Comparison of ENCODE assay signal across 37 cellular contexts in genomic region chr1:175853681-175854080, GRCh38.
"Had no signal": no experiment of that assay in that cellular context is flagged by ENCODE, and none has a peak within 500 bp of the region (broad histone marks: within the 10 kb centered on the region; RNA-seq: fewer than 3 reads in every experiment).

No MANE protein-coding gene starts in this region.

- H3K27ac ChIP-seq: ascending aorta, cardiac muscle cell, VCaP had no signal

- DNase-seq: activated CD4-positive, alpha-beta memory T cell treated with anti-CD3 and anti-CD28 coated beads, Interleukin-2, amount 10 ng/mL, durations not matched to agents 7 days and 5 days; activated CD4-positive, alpha-beta T cell treated with anti-CD3 and anti-CD28 coated beads for 1 hour; activated CD4-positive, alpha-beta T cell treated with anti-CD3 and anti-CD28 coated beads for 36 hours; activated CD4-positive, alpha-beta T cell treated with anti-CD3 and anti-CD28 coated beads for 48 hours; activated CD4-positive, alpha-beta T cell treated with anti-CD3 and anti-CD28 coated beads, Interleukin-2, amount 10 ng/mL, durations not matched to agents 7 days and 5 days; activated CD4-positive, alpha-beta T cell treated with anti-CD3 and anti-CD28 coated beads, Interleukin-2, amount 50 U/mL, for 48 hours; activated CD4-positive, CD25-positive, alpha-beta regulatory T cell; activated CD8-positive, alpha-beta memory T cell treated with anti-CD3 and anti-CD28 coated beads for 24 hours; activated CD8-positive, alpha-beta memory T cell treated with anti-CD3 and anti-CD28 coated beads, Interleukin-2, amount 10 ng/mL, durations not matched to agents 7 days and 5 days; activated CD8-positive, alpha-beta memory T cell treated with anti-CD3 and anti-CD28 coated beads, Interleukin-2, amount 50 U/mL, for 48 hours; activated CD8-positive, alpha-beta T cell treated with anti-CD3 and anti-CD28 coated beads, Interleukin-2, amount 10 ng/mL, durations not matched to agents 7 days and 5 days; activated effector memory CD4-positive, alpha-beta T cell treated with Interleukin-2 at 50 U/mL for 16 hours; activated gamma-delta T cell; activated naive CD4-positive, alpha-beta T cell treated with anti-CD3 and anti-CD28 coated beads, Interleukin-2, amount 10 ng/mL, durations not matched to agents 7 days and 5 days; activated naive CD4-positive, alpha-beta T cell treated with Interleukin-2 at 50 U/mL for 16 hours; activated naive CD8-positive, alpha-beta T cell treated with anti-CD3 and anti-CD28 coated beads, Interleukin-2, amount 10 ng/mL, durations not matched to agents 7 days and 5 days; activated naive CD8-positive, alpha-beta T cell treated with anti-CD3 and anti-CD28 coated beads, Interleukin-2, amount 50 U/mL, for 24 hours; activated T-cell treated with anti-CD3 and anti-CD28 coated beads, Interleukin-2, amount 50 U/mL, for 24 hours; activated T-cell treated with anti-CD3 and anti-CD28 coated beads, Interleukin-2, amount 50 U/mL, for 48 hours; amygdala; anterior cingulate cortex; caudate nucleus; cerebellar nuclear complex; T-helper 1 cell; T-helper 2 cell; T-helper 9 cell had no signal

- H3K9me3 Mint-ChIP-seq: activated CD4-positive, alpha-beta memory T cell treated with anti-CD3 and anti-CD28 coated beads, Interleukin-2, amount 10 ng/mL, durations not matched to agents 7 days and 5 days; activated CD4-positive, alpha-beta T cell treated with anti-CD3 and anti-CD28 coated beads, Interleukin-2, amount 10 ng/mL, durations not matched to agents 7 days and 5 days; activated naive CD4-positive, alpha-beta T cell treated with anti-CD3 and anti-CD28 coated beads, Interleukin-2, amount 10 ng/mL, durations not matched to agents 7 days and 5 days; activated naive CD4-positive, alpha-beta T cell treated with anti-CD3 and anti-CD28 coated beads, Interleukin-2, amount 50 U/mL, for 24 hours; activated naive CD8-positive, alpha-beta T cell treated with anti-CD3 and anti-CD28 coated beads, Interleukin-2, amount 10 ng/mL, durations not matched to agents 7 days and 5 days; activated naive CD8-positive, alpha-beta T cell treated with anti-CD3 and anti-CD28 coated beads, Interleukin-2, amount 50 U/mL, for 24 hours; activated T-cell treated with anti-CD3 and anti-CD28 coated beads, Interleukin-2, amount 50 U/mL, for 24 hours; activated T-helper 2 cell treated with anti-CD3 and anti-CD28 coated beads, Interferon-gamma antibody, Interleukin-2, Interleukin-4, amounts not matched to agents 10 μg/mL and 5 μg/mL and 100 μg/mL, durations not matched to agents 14 hours and 24 hours and 36 hours; central memory CD8-positive, alpha-beta T cell; T-helper 1 cell treated with Interleukin-12 subunit alpha and Interleukin-12 subunit beta and Interleukin-4 antibody, amounts not matched to agents 30 μg/mL and 1 μg/mL, for 36 hours; T-helper 2 cell treated with Interferon-gamma antibody and Interleukin-4, amounts not matched to agents 5 μg/mL and 100 μg/mL, for 36 hours had no signal

- ATAC-seq: activated CD4-positive, alpha-beta T cell treated with anti-CD3 and anti-CD28 coated beads for 36 hours; activated CD4-positive, CD25-positive, alpha-beta regulatory T cell treated with anti-CD3 and anti-CD28 coated beads, Interleukin-2, amount 50 U/mL, for 24 hours; activated CD8-positive, alpha-beta memory T cell treated with anti-CD3 and anti-CD28 coated beads, Interleukin-2, amount 10 ng/mL, durations not matched to agents 7 days and 5 days; activated CD8-positive, alpha-beta T cell treated with anti-CD3 and anti-CD28 coated beads, Interleukin-2, amount 10 ng/mL, durations not matched to agents 7 days and 5 days; activated naive CD8-positive, alpha-beta T cell treated with anti-CD3 and anti-CD28 coated beads, Interleukin-2, amount 50 U/mL, for 24 hours had no signal

- H3K9me3 ChIP-seq: ascending aorta had no signal

- H3K36me3 ChIP-seq: ascending aorta, cardiac muscle cell had no signal

- H3K4me1 Mint-ChIP-seq: activated CD4-positive, alpha-beta memory T cell treated with anti-CD3 and anti-CD28 coated beads, Interleukin-2, amount 10 ng/mL, durations not matched to agents 7 days and 5 days; activated CD4-positive, alpha-beta T cell treated with anti-CD3 and anti-CD28 coated beads for 36 hours; activated CD4-positive, alpha-beta T cell treated with anti-CD3 and anti-CD28 coated beads, Interleukin-2, amount 10 ng/mL, durations not matched to agents 7 days and 5 days; activated CD8-positive, alpha-beta memory T cell treated with anti-CD3 and anti-CD28 coated beads, Interleukin-2, amount 10 ng/mL, durations not matched to agents 7 days and 5 days; activated naive CD4-positive, alpha-beta T cell treated with anti-CD3 and anti-CD28 coated beads, Interleukin-2, amount 10 ng/mL, durations not matched to agents 7 days and 5 days; activated naive CD4-positive, alpha-beta T cell treated with anti-CD3 and anti-CD28 coated beads, Interleukin-2, amount 50 U/mL, for 24 hours; activated naive CD8-positive, alpha-beta T cell treated with anti-CD3 and anti-CD28 coated beads, Interleukin-2, amount 10 ng/mL, durations not matched to agents 7 days and 5 days; activated naive CD8-positive, alpha-beta T cell treated with anti-CD3 and anti-CD28 coated beads, Interleukin-2, amount 50 U/mL, for 24 hours; central memory CD8-positive, alpha-beta T cell had no signal

- H3K4me3 Mint-ChIP-seq: activated CD4-positive, alpha-beta memory T cell treated with anti-CD3 and anti-CD28 coated beads, Interleukin-2, amount 10 ng/mL, durations not matched to agents 7 days and 5 days; activated CD4-positive, alpha-beta T cell treated with anti-CD3 and anti-CD28 coated beads for 36 hours; activated CD4-positive, alpha-beta T cell treated with anti-CD3 and anti-CD28 coated beads, Interleukin-2, amount 10 ng/mL, durations not matched to agents 7 days and 5 days; activated CD8-positive, alpha-beta memory T cell treated with anti-CD3 and anti-CD28 coated beads, Interleukin-2, amount 10 ng/mL, durations not matched to agents 7 days and 5 days; activated CD8-positive, alpha-beta T cell treated with anti-CD3 and anti-CD28 coated beads, Interleukin-2, amount 10 ng/mL, durations not matched to agents 7 days and 5 days; activated naive CD4-positive, alpha-beta T cell treated with anti-CD3 and anti-CD28 coated beads, Interleukin-2, amount 10 ng/mL, durations not matched to agents 7 days and 5 days; activated naive CD4-positive, alpha-beta T cell treated with anti-CD3 and anti-CD28 coated beads, Interleukin-2, amount 50 U/mL, for 24 hours; activated naive CD8-positive, alpha-beta T cell; activated naive CD8-positive, alpha-beta T cell treated with anti-CD3 and anti-CD28 coated beads, Interleukin-2, amount 10 ng/mL, durations not matched to agents 7 days and 5 days; activated naive CD8-positive, alpha-beta T cell treated with anti-CD3 and anti-CD28 coated beads, Interleukin-2, amount 50 U/mL, for 24 hours; activated T-cell treated with anti-CD3 and anti-CD28 coated beads, Interleukin-2, amount 50 U/mL, for 24 hours; brain; central memory CD8-positive, alpha-beta T cell; T-helper 1 cell treated with Interleukin-12 subunit alpha and Interleukin-12 subunit beta and Interleukin-4 antibody, amounts not matched to agents 30 μg/mL and 1 μg/mL, for 36 hours; T-helper 2 cell treated with Interferon-gamma antibody and Interleukin-4, amounts not matched to agents 5 μg/mL and 100 μg/mL, for 36 hours had no signal

- H3K27ac Mint-ChIP-seq: activated CD4-positive, alpha-beta memory T cell treated with anti-CD3 and anti-CD28 coated beads, Interleukin-2, amount 10 ng/mL, durations not matched to agents 7 days and 5 days; activated CD4-positive, alpha-beta T cell treated with anti-CD3 and anti-CD28 coated beads for 36 hours; activated CD4-positive, alpha-beta T cell treated with anti-CD3 and anti-CD28 coated beads, Interleukin-2, amount 10 ng/mL, durations not matched to agents 7 days and 5 days; activated CD8-positive, alpha-beta memory T cell treated with anti-CD3 and anti-CD28 coated beads, Interleukin-2, amount 10 ng/mL, durations not matched to agents 7 days and 5 days; activated CD8-positive, alpha-beta T cell treated with anti-CD3 and anti-CD28 coated beads, Interleukin-2, amount 10 ng/mL, durations not matched to agents 7 days and 5 days; activated naive CD4-positive, alpha-beta T cell treated with anti-CD3 and anti-CD28 coated beads, Interleukin-2, amount 10 ng/mL, durations not matched to agents 7 days and 5 days; activated naive CD4-positive, alpha-beta T cell treated with anti-CD3 and anti-CD28 coated beads, Interleukin-2, amount 50 U/mL, for 24 hours; activated naive CD8-positive, alpha-beta T cell; activated naive CD8-positive, alpha-beta T cell treated with anti-CD3 and anti-CD28 coated beads, Interleukin-2, amount 10 ng/mL, durations not matched to agents 7 days and 5 days; activated naive CD8-positive, alpha-beta T cell treated with anti-CD3 and anti-CD28 coated beads, Interleukin-2, amount 50 U/mL, for 24 hours; activated T-cell treated with anti-CD3 and anti-CD28 coated beads, Interleukin-2, amount 50 U/mL, for 24 hours; activated T-helper 2 cell treated with anti-CD3 and anti-CD28 coated beads, Interferon-gamma antibody, Interleukin-2, Interleukin-4, amounts not matched to agents 10 μg/mL and 5 μg/mL and 100 μg/mL, durations not matched to agents 14 hours and 24 hours and 36 hours; T-helper 1 cell treated with Interleukin-12 subunit alpha and Interleukin-12 subunit beta and Interleukin-4 antibody, amounts not matched to agents 30 μg/mL and 1 μg/mL, for 36 hours; T-helper 2 cell treated with Interferon-gamma antibody and Interleukin-4, amounts not matched to agents 5 μg/mL and 100 μg/mL, for 36 hours had no signal

- H3K36me3 Mint-ChIP-seq: activated CD8-positive, alpha-beta memory T cell treated with anti-CD3 and anti-CD28 coated beads, Interleukin-2, amount 10 ng/mL, durations not matched to agents 7 days and 5 days; activated naive CD4-positive, alpha-beta T cell treated with anti-CD3 and anti-CD28 coated beads, Interleukin-2, amount 10 ng/mL, durations not matched to agents 7 days and 5 days; activated naive CD4-positive, alpha-beta T cell treated with anti-CD3 and anti-CD28 coated beads, Interleukin-2, amount 50 U/mL, for 24 hours; activated naive CD8-positive, alpha-beta T cell; activated naive CD8-positive, alpha-beta T cell treated with anti-CD3 and anti-CD28 coated beads, Interleukin-2, amount 10 ng/mL, durations not matched to agents 7 days and 5 days; brain had no signal

- H3K4me3 ChIP-seq: ascending aorta, cardiac muscle cell had no signal

- H3K27me3 ChIP-seq: ascending aorta, cardiac muscle cell had no signal
